In genomic region chr17:38762231-38762630, GRCh38 we compare ENCODE assay signal across 21 cellular contexts.
"Had no signal": no experiment of that assay in that cellular context is flagged by ENCODE, and none has a peak within 500 bp of the region (broad histone marks: within the 10 kb centered on the region; RNA-seq: fewer than 3 reads in every experiment).

No MANE protein-coding gene starts in this region.

- H3K36me3 Mint-ChIP-seq: activated naive CD8-positive, alpha-beta T cell had no signal

- H3K4me3 ChIP-seq: breast epithelium, esophagus squamous epithelium, gastroesophageal sphincter, mucosa of descending colon, neural progenitor cell, sigmoid colon, tibial artery had no signal

- H3K27me3 ChIP-seq: breast epithelium, esophagus squamous epithelium, gastroesophageal sphincter, neural progenitor cell, sigmoid colon, tibial artery had no signal

- H3K4me1 ChIP-seq: breast epithelium, esophagus squamous epithelium, neural progenitor cell, sigmoid colon, tibial artery had no signal

- H3K4me3 Mint-ChIP-seq: activated CD4-positive, alpha-beta T cell treated with anti-CD3 and anti-CD28 coated beads, Interleukin-2, amount 10 ng/mL, durations not matched to agents 7 days and 5 days; activated naive CD8-positive, alpha-beta T cell; endodermal cell; naive B cell; neural progenitor cell; stimulated activated naive CD8-positive, alpha-beta T cell treated with anti-CD3 and anti-CD28 coated beads, Interleukin-15, Interleukin-2, amounts not matched to agents 100 ng/mL and 50 ng/mL, for 24 hours; T-cell had no signal

- H3K4me1 Mint-ChIP-seq: endodermal cell had no signal

- H3K36me3 ChIP-seq: neural progenitor cell had no signal

- H3K4me2 ChIP-seq: neural progenitor cell had no signal

- H3K27me3 Mint-ChIP-seq: activated CD4-positive, alpha-beta T cell treated with anti-CD3 and anti-CD28 coated beads, Interleukin-2, amount 10 ng/mL, durations not matched to agents 7 days and 5 days; activated naive CD8-positive, alpha-beta T cell; naive B cell; stimulated activated naive CD8-positive, alpha-beta T cell treated with anti-CD3 and anti-CD28 coated beads, Interleukin-15, Interleukin-2, amounts not matched to agents 100 ng/mL and 50 ng/mL, for 24 hours; T-cell had no signal

- H3K9ac ChIP-seq: neural progenitor cell had no signal

- H3K27ac Mint-ChIP-seq: endodermal cell, neural progenitor cell had no signal

- H3K9me3 ChIP-seq: breast epithelium, esophagus squamous epithelium, gastroesophageal sphincter, mucosa of descending colon, sigmoid colon, tibial artery had no signal

- DNase-seq: activated CD4-positive, CD25-positive, alpha-beta regulatory T cell treated with anti-CD3 and anti-CD28 coated beads, Interleukin-2, amount 50 U/mL, for 72 hours; activated T-cell treated with anti-CD3 and anti-CD28 coated beads, Interleukin-2, amount 50 U/mL, for 1 hour; amniotic stem cell; cerebellar nuclear complex; cortex of kidney; esophagus squamous epithelium; head of caudate nucleus; naive B cell; sigmoid colon; stimulated activated CD4-positive, alpha-beta T cell treated with anti-CD3 and anti-CD28 coated beads, Interleukin-2, amount 100 ng/mL, for 48 hours; tibial artery had no signal

- H3K9me3 Mint-ChIP-seq: activated CD4-positive, alpha-beta T cell treated with anti-CD3 and anti-CD28 coated beads, Interleukin-2, amount 10 ng/mL, durations not matched to agents 7 days and 5 days; endodermal cell; naive B cell; neural progenitor cell; stimulated activated naive CD8-positive, alpha-beta T cell treated with anti-CD3 and anti-CD28 coated beads, Interleukin-15, Interleukin-2, amounts not matched to agents 100 ng/mL and 50 ng/mL, for 24 hours; T-cell had no signal

- H2AFZ ChIP-seq: neural progenitor cell had no signal

- ATAC-seq: gastroesophageal sphincter had no signal

- H3K27ac ChIP-seq: breast epithelium, esophagus squamous epithelium, gastroesophageal sphincter, neural progenitor cell, sigmoid colon, tibial artery, WERI-Rb-1 had no signal
